29 cellular contexts compared by ENCODE assay signal in the genomic region with DNA sequence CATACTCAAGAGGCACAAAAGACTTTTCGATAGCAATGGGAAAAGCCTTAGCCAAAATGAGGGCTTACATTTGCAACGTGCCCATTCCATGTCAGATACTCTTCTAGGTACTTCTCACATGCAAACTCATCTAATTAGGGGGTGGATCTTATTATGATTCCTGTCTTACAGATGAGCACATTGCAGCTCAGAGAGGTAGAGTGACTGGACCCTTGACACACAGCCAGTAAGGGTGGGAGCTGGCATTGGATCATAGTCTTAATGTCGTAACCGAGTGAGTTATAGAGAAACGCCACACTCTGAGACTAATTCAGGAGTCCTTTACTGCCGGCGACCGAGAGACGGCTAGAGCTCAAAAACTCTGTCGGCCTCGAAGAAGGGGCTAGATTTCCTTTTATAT.
"Had no signal": no experiment of that assay in that cellular context is flagged by ENCODE, and none has a peak within 500 bp of the region (broad histone marks: within the 10 kb centered on the region; RNA-seq: fewer than 3 reads in every experiment).

No MANE protein-coding gene starts in this region.

- ATAC-seq: activated CD4-positive, alpha-beta T cell treated with anti-CD3 and anti-CD28 coated beads for 36 hours; activated CD8-positive, alpha-beta memory T cell treated with anti-CD3 and anti-CD28 coated beads, Interleukin-2, amount 10 ng/mL, durations not matched to agents 7 days and 5 days; activated CD8-positive, alpha-beta T cell treated with anti-CD3 and anti-CD28 coated beads, Interleukin-2, amount 10 ng/mL, durations not matched to agents 7 days and 5 days; activated naive CD8-positive, alpha-beta T cell treated with anti-CD3 and anti-CD28 coated beads, Interleukin-2, amount 50 U/mL, for 24 hours; body of pancreas had no signal

- H3K9me3 ChIP-seq: adrenal gland, body of pancreas, colonic mucosa, esophagus squamous epithelium had no signal

- H3K27me3 ChIP-seq: adrenal gland, body of pancreas, colonic mucosa, esophagus squamous epithelium had no signal

- H3K36me3 ChIP-seq: adrenal gland, colonic mucosa, esophagus squamous epithelium had no signal

- H3K27ac ChIP-seq: adrenal gland, body of pancreas, colonic mucosa, epithelial cell of prostate, esophagus squamous epithelium had no signal

- FAIRE-seq: endometrium, endothelial cell of umbilical vein, frontal cortex had no signal

- H3K4me3 ChIP-seq: adrenal gland, body of pancreas, colonic mucosa, esophagus squamous epithelium had no signal

- DNase-seq: activated CD4-positive, alpha-beta memory T cell treated with anti-CD3 and anti-CD28 coated beads for 36 hours; activated CD4-positive, alpha-beta T cell treated with anti-CD3 and anti-CD28 coated beads for 36 hours; activated CD4-positive, alpha-beta T cell treated with anti-CD3 and anti-CD28 coated beads, Interleukin-2, amount 10 ng/mL, durations not matched to agents 24 days and 14 days; activated CD4-positive, CD25-positive, alpha-beta regulatory T cell; activated CD4-positive, CD25-positive, alpha-beta regulatory T cell treated with anti-CD3 and anti-CD28 coated beads, Interleukin-2, amount 50 U/mL, for 72 hours; activated CD8-positive, alpha-beta memory T cell treated with anti-CD3 and anti-CD28 coated beads, Interleukin-2, amount 10 ng/mL, durations not matched to agents 7 days and 5 days; activated CD8-positive, alpha-beta memory T cell treated with anti-CD3 and anti-CD28 coated beads, Interleukin-2, amount 50 U/mL, for 4 hours; activated CD8-positive, alpha-beta T cell treated with anti-CD3 and anti-CD28 coated beads, Interleukin-2, amount 10 ng/mL, durations not matched to agents 7 days and 5 days; activated effector memory CD4-positive, alpha-beta T cell treated with anti-CD3 and anti-CD28 coated beads, Interleukin-2, amount 50 U/mL, for 16 hours; activated naive CD4-positive, alpha-beta T cell treated with anti-CD3 and anti-CD28 coated beads for 36 hours; activated naive CD8-positive, alpha-beta T cell treated with anti-CD3 and anti-CD28 coated beads for 36 hours; activated naive CD8-positive, alpha-beta T cell treated with anti-CD3 and anti-CD28 coated beads, Interleukin-2, amount 50 U/mL, for 24 hours; activated T-cell treated with anti-CD3 and anti-CD28 coated beads, Interleukin-2, amount 50 U/mL, for 1 hour; activated T-cell treated with anti-CD3 and anti-CD28 coated beads, Interleukin-2, amount 50 U/mL, for 48 hours; adrenal gland; amygdala; aorta; body of pancreas; central memory CD4-positive, alpha-beta T cell; cerebellar nuclear complex; colonic mucosa; effector CD8-positive, alpha-beta T cell; esophagus squamous epithelium; foreskin fibroblast; T-helper 2 cell had no signal

- H3K4me1 ChIP-seq: colonic mucosa had no signal
